18 cellular contexts compared by ENCODE assay signal in genomic region chr11:44859528-44859925, GRCh38.
DNase-seq lines count a peak whose midpoint lies in the region; ATAC-seq and TF ChIP-seq lines count a peak whose summit lies in the region.
"Had no signal": no experiment of that assay in that cellular context is flagged by ENCODE, and none has a peak within 500 bp of the region (broad histone marks: within the 10 kb centered on the region; RNA-seq: fewer than 3 reads in every experiment).

No MANE protein-coding gene starts in this region.

- no peak for TF ChIP-seq POLR2A in esophagus squamous epithelium (IDR thresholded peaks at IDR 0.05)

- intact Hi-C loops in left ventricle myocardium inferior (cut with micrococcal nuclease) = no loop called here
- intact Hi-C loops in Right ventricle myocardium inferior (cut with DNase I) = no loop called here
- intact Hi-C loops in esophagus squamous epithelium (cut with DNase I) = no loop called here
- intact Hi-C loops in dorsolateral prefrontal cortex (cut with DNase I) = no loop called here

- no peak for TF ChIP-seq RAD21 in neural cell (conservative IDR thresholded peaks at IDR 0.05)

- H2AFZ ChIP-seq in neural cell (ENCODE audit: low read depth, low read length) = no peak overlapping the region

- no peaks in the 10 kb centered on the region for H3K27me3 ChIP-seq in left ventricle myocardium inferior (ENCODE audit: low read depth)
- peaks cover 0 to 5% (median 0%) of the 10 kb centered on the region in 4 donors for H3K27me3 ChIP-seq in esophagus squamous epithelium
- H3K27me3 ChIP-seq in neural cell (ENCODE audit: insufficient read depth, low read depth, low read length) = no peaks in the 10 kb centered on the region
- H3K27me3 ChIP-seq in dorsolateral prefrontal cortex = no peaks in the 10 kb centered on the region

- peak overlapping the region; percentile 66 for H3K27ac ChIP-seq in left ventricle myocardium inferior (replicated peaks)
- H3K27ac ChIP-seq in esophagus squamous epithelium = peak overlapping the region in 3 of 4 donors; percentile 1 to 36 (median 9)
- peak overlapping the region; percentile 67 for H3K27ac ChIP-seq in neural cell (ENCODE audit: low read length)
- H3K27ac ChIP-seq in dorsolateral prefrontal cortex = no peak overlapping the region
- H3K27ac ChIP-seq: 22Rv1, C4-2B had no signal

- H3K4me1 ChIP-seq in left ventricle myocardium inferior (peaks cover 66% of the 10 kb centered on the region), esophagus squamous epithelium (peaks cover 0 to 15% (median 11%) of the 10 kb centered on the region in 3 donors)

- H3K36me3 ChIP-seq in left ventricle myocardium inferior (peaks cover 8% of the 10 kb centered on the region), esophagus squamous epithelium (no peaks in the 10 kb centered on the region), neural cell (ENCODE audit: insufficient read depth, low read length) (no peaks in the 10 kb centered on the region)

- H3K79me2 ChIP-seq in neural cell (replicated peaks; ENCODE audit: insufficient read depth, low read length) = no peaks in the 10 kb centered on the region

- peak overlapping the region; percentile 32 for H3K9ac ChIP-seq in neural cell (ENCODE audit: low read length)
- H3K9ac ChIP-seq: SK-N-SH had no signal

- H3K9me3 ChIP-seq in left ventricle myocardium inferior (replicated peaks) (no peaks in the 10 kb centered on the region), esophagus squamous epithelium (no peaks in the 10 kb centered on the region), neural cell (ENCODE audit: low read length) (no peaks in the 10 kb centered on the region)
- H3K9me3 ChIP-seq: SK-N-SH had no signal

- no peaks in the 10 kb centered on the region for H3K9me2 ChIP-seq in neural cell (ENCODE audit: insufficient read depth, low read length)
- H3K9me2 ChIP-seq: SK-N-SH had no signal

- no peak for TF ChIP-seq EP300 in neural cell (conservative IDR thresholded peaks at IDR 0.05; ENCODE audit: poor library complexity, severe bottlenecking)

- H3K4me3 ChIP-seq in left ventricle myocardium inferior (no peak overlapping the region), esophagus squamous epithelium (no peak overlapping the region), neural cell (ENCODE audit: low read length) (no peak overlapping the region), dorsolateral prefrontal cortex (no peak overlapping the region)

- no peak for TF ChIP-seq CTCF in left ventricle myocardium inferior (IDR thresholded peaks at IDR 0.05; ENCODE audit: borderline replicate concordance)
- TF ChIP-seq CTCF in esophagus squamous epithelium (IDR thresholded peaks at IDR 0.05) = no peak
- TF ChIP-seq CTCF in neural cell (IDR thresholded peaks at IDR 0.05; ENCODE audit: poor library complexity, severe bottlenecking) = no peak
- no peak for TF ChIP-seq CTCF in dorsolateral prefrontal cortex (IDR thresholded peaks at IDR 0.05 in 54 of 56, conservative IDR thresholded peaks at IDR 0.05 in 2 of 56; ENCODE audit: low read depth in 1 of 56, partially characterized antibody in 56 of 56)

- 83% methylated on average over 2 of the region's 5 CpGs; no CpG with 5 or more reads in 1 of the 2 donors for WGBS in esophagus squamous epithelium, 2 donors

- no peaks in the 10 kb centered on the region for H3F3A ChIP-seq in neural cell (ENCODE audit: insufficient read depth, low read length, poor library complexity, severe bottlenecking)

- no peak overlapping the region for H3K4me2 ChIP-seq in neural cell (ENCODE audit: low read length)
- H3K4me2 ChIP-seq: SK-N-SH had no signal

- in situ Hi-C loops in KBM-7 (cut with MboI; ENCODE audit: low pct_unique_long_range_greater_than_20kb, low sequenced_read_pairs) = no loop called here

- H4K20me1 ChIP-seq in neural cell (ENCODE audit: insufficient read depth) = no peaks in the 10 kb centered on the region

- no peak for ATAC-seq in Right ventricle myocardium inferior
- ATAC-seq in esophagus mucosa = no peak

- DNase-seq in left ventricle myocardium inferior = no peak
- DNase-seq in Right ventricle myocardium inferior (ENCODE audit: missing footprints) = no peak
- DNase-seq in esophagus squamous epithelium (lab: John Stamatoyannopoulos, UW) = no peak
- no peak for DNase-seq in dorsolateral prefrontal cortex
- no peak for DNase-seq in KBM-7
- no peak for DNase-seq in anterior cingulate cortex (lab: John Stamatoyannopoulos, UW)
- DNase-seq: AML-193, Kasumi-1, MM.1S, NCI-H1092, NCI-H2081, OCI-M1, SHP77 treated with DMSO at 0.1 percent for 48 hours, SK-N-SH had no signal

TF ChIP-seq in neural cell, 6 proteins besides CTCF, POLR2A, EP300 and RAD21:
- TF ChIP-seq, protein P1, sequence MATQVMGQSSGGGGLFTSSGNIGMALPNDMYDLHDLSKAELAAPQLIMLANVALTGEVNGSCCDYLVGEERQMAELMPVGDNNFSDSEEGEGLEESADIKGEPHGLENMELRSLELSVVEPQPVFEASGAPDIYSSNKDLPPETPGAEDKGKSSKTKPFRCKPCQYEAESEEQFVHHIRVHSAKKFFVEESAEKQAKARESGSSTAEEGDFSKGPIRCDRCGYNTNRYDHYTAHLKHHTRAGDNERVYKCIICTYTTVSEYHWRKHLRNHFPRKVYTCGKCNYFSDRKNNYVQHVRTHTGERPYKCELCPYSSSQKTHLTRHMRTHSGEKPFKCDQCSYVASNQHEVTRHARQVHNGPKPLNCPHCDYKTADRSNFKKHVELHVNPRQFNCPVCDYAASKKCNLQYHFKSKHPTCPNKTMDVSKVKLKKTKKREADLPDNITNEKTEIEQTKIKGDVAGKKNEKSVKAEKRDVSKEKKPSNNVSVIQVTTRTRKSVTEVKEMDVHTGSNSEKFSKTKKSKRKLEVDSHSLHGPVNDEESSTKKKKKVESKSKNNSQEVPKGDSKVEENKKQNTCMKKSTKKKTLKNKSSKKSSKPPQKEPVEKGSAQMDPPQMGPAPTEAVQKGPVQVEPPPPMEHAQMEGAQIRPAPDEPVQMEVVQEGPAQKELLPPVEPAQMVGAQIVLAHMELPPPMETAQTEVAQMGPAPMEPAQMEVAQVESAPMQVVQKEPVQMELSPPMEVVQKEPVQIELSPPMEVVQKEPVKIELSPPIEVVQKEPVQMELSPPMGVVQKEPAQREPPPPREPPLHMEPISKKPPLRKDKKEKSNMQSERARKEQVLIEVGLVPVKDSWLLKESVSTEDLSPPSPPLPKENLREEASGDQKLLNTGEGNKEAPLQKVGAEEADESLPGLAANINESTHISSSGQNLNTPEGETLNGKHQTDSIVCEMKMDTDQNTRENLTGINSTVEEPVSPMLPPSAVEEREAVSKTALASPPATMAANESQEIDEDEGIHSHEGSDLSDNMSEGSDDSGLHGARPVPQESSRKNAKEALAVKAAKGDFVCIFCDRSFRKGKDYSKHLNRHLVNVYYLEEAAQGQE (IDR thresholded peaks at IDR 0.05; ENCODE audit: borderline replicate concordance) = no peak
- no peak for TF ChIP-seq MXI1 (conservative IDR thresholded peaks at IDR 0.05; ENCODE audit: poor library complexity, severe bottlenecking)
- no peak for TF ChIP-seq SMC3 (conservative IDR thresholded peaks at IDR 0.05; ENCODE audit: poor library complexity)
- TF ChIP-seq POLR2AphosphoS5 (IDR thresholded peaks at IDR 0.05) = no peak

Comparison
In these comparisons a context has a peak if more than half of its experiments do, and no peak if none do; other contexts are left out.
1. H3K27ac ChIP-seq: peak in left ventricle myocardium inferior (single experiment), esophagus squamous epithelium (3 of 4) and neural cell (single experiment); none in dorsolateral prefrontal cortex (0 of 59).